In the genomic region with DNA sequence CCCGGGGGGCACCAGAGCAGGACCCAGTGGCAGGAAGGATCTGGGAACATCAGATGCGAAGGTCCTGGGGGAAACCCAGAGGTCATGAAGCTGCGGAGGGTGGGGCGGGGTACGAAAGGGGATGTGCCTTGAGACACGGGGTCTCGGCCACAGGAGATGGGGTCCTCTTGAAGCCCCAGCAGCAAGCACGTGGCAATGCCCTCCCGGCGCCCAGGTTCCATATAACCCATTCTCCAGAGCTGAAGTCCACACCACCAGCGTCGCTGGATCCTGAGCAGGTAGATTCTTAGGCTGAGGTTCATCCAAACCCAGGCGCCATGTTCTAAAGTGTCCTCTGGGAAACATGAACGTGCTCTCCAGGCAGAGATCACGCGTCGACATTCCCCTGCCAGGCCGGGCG, we compare ENCODE assay signal across 16 cellular contexts. TPM values are rescaled to one million over a fixed set of nuclear protein-coding genes. Genes with fewer than 3 reads are reported as not detected.
A peak's percentile ranks its signal among the peaks of the same experiment; 100 is the strongest.
DNase-seq lines count a peak whose midpoint lies in the region; ATAC-seq and TF ChIP-seq lines count a peak whose summit lies in the region.
"Had no signal": no experiment of that assay in that cellular context is flagged by ENCODE, and none has a peak within 500 bp of the region (broad histone marks: within the 10 kb centered on the region; RNA-seq: fewer than 3 reads in every experiment).

No MANE protein-coding gene starts in this region.

- peak overlapping the region; percentile 7 for H2BK12ac ChIP-seq in H9 (ENCODE audit: insufficient read length, low read depth, low read length)

- no peak overlapping the region for H4K8ac ChIP-seq in H9 (replicated peaks; ENCODE audit: insufficient read length, low read depth, low read length)

- no peaks in the 10 kb centered on the region for H3K36me3 Mint-ChIP-seq in H9 (ENCODE audit: insufficient read depth in 1 of 3, low read depth in 3 of 3)
- H3K36me3 Mint-ChIP-seq: brain had no signal

- no peak for DNase-seq in H9
- DNase-seq in body of pancreas: no peak
- DNase-seq in smooth muscle cell (lab: John Stamatoyannopoulos, UW; ENCODE audit: unreplicated experiment): no peak
- DNase-seq in esophagus squamous epithelium (lab: John Stamatoyannopoulos, UW): no peak
- no peak for DNase-seq in activated CD4-positive, alpha-beta T cell treated with anti-CD3 and anti-CD28 coated beads, Interleukin-2, amount 50 U/mL, for 1 hour
- no peak for DNase-seq in left lobe of liver (ENCODE audit: low spot score)
- DNase-seq: activated CD4-positive, alpha-beta T cell treated with anti-CD3 and anti-CD28 coated beads, Interleukin-2, amount 10 ng/mL, durations not matched to agents 24 days and 14 days; activated naive CD4-positive, alpha-beta T cell treated with anti-CD3 and anti-CD28 coated beads for 36 hours; GM23248; NCI-H1092 treated with DMSO at 0.1 percent for 48 hours; NCI-H774; PC-3 had no signal

- peaks cover 8% of the 10 kb centered on the region; the same call in 1 of the 2 replicates for H3K4me1 ChIP-seq in H9 (ENCODE audit: insufficient read depth, low read length)
- H3K4me1 ChIP-seq in body of pancreas: peaks cover 94% of the 10 kb centered on the region
- peaks cover 25% of the 10 kb centered on the region for H3K4me1 ChIP-seq in smooth muscle cell (ENCODE audit: low read depth)
- peaks cover 36 to 100% (median 66%) of the 10 kb centered on the region in 3 donors for H3K4me1 ChIP-seq in esophagus squamous epithelium

- WGBS in H9 (ENCODE audit: extremely low coverage, insufficient read length, low lambda C conversion rate): no CpG with 5 or more reads among the region's 19 CpGs
- WGBS in body of pancreas, 2 donors: 89 to 92% methylated on average over 17 to 18 of the region's 19 CpGs
- 95% methylated on average over 19 of the region's 19 CpGs for WGBS in smooth muscle cell (ENCODE audit: low lambda C conversion rate)
- 87 to 91% methylated on average over 16 to 18 of the region's 19 CpGs for WGBS in esophagus squamous epithelium, 2 donors

- no peak overlapping the region for H3K4me3 Mint-ChIP-seq in H9
- H3K4me3 Mint-ChIP-seq: activated CD4-positive, alpha-beta T cell treated with anti-CD3 and anti-CD28 coated beads, Interleukin-2, amount 10 ng/mL, durations not matched to agents 24 days and 14 days; activated naive CD4-positive, alpha-beta T cell treated with anti-CD3 and anti-CD28 coated beads for 36 hours; brain; neural crest cell had no signal

- H3K23me2 ChIP-seq in H9 (ENCODE audit: insufficient read length, low read depth, low read length, poor library complexity, severe bottlenecking): no peaks in the 10 kb centered on the region

- H3K14ac ChIP-seq in H9 (ENCODE audit: insufficient read depth, low read length): 0 out of 2 replicates have a peak overlapping the region, but pooled peaks have one; percentile 23

- H3K27ac ChIP-seq in H9 (ENCODE audit: insufficient read length, low read depth, low read length): no peak overlapping the region
- peak overlapping the region; percentile 45 to 78 (median 77) for H3K27ac ChIP-seq in body of pancreas
- H3K27ac ChIP-seq in smooth muscle cell (ENCODE audit: low read depth): peak overlapping the region; percentile 70
- H3K27ac ChIP-seq in esophagus squamous epithelium: peak overlapping the region in 2 of 4 donors; percentile 78 to 86
- H3K27ac ChIP-seq: GM23248, SK-N-MC had no signal

- H3K36me3 ChIP-seq in body of pancreas (replicated peaks in 1 of 2; ENCODE audit: insufficient read depth in 1 of 2, low read depth in 2 of 2): no peaks in the 10 kb centered on the region
- no peaks in the 10 kb centered on the region for H3K36me3 ChIP-seq in smooth muscle cell (ENCODE audit: low read depth)
- H3K36me3 ChIP-seq in esophagus squamous epithelium: peaks cover 0 to 37% (median 0%) of the 10 kb centered on the region in 3 donors

- H4K5ac ChIP-seq in H9 (ENCODE audit: insufficient read length, low read depth, low read length): no peak overlapping the region

- H3K4me3 ChIP-seq in body of pancreas (no peak overlapping the region), smooth muscle cell (no peak overlapping the region), esophagus squamous epithelium (no peak overlapping the region)
- H3K4me3 ChIP-seq: GM12878, GM23248, SK-N-MC had no signal

- H3K4ac ChIP-seq in H9 (ENCODE audit: low read depth, low read length): no peak overlapping the region

- H3K4me2 ChIP-seq in H9 (ENCODE audit: insufficient read depth, insufficient read length, low read length) (no peak overlapping the region), smooth muscle cell (no peak overlapping the region)

- H3T11ph ChIP-seq in H9 (ENCODE audit: low read length): no peak overlapping the region

- H4K91ac ChIP-seq in H9 (ENCODE audit: insufficient read length, low read depth, low read length): no peak overlapping the region

- no peak overlapping the region for H2BK15ac ChIP-seq in H9 (ENCODE audit: low read depth, low read length)

- H3K4me1 Mint-ChIP-seq in H9: peaks cover 27 to 54% of the 10 kb centered on the region in 2 experiments

- no peak overlapping the region for H3K56ac ChIP-seq in H9 (ENCODE audit: insufficient read length, low read depth, low read length)

- H3F3A ChIP-seq in smooth muscle cell (ENCODE audit: low read depth): no peaks in the 10 kb centered on the region

- no peak overlapping the region for H3K23ac ChIP-seq in H9 (ENCODE audit: insufficient read length, low read depth, low read length)

- ATAC-seq in body of pancreas (no peak), left lobe of liver (no peak)
- ATAC-seq: GM12878 had no signal

- no peak overlapping the region for H2AK5ac ChIP-seq in H9 (ENCODE audit: insufficient read length, low read length)

- TF ChIP-seq POLR2A in body of pancreas (IDR thresholded peaks at IDR 0.05) (no peak), esophagus squamous epithelium (IDR thresholded peaks at IDR 0.05) (no peak)

- intact Hi-C loops in body of pancreas (cut with DNase I) (no loop called here), esophagus squamous epithelium (cut with DNase I) (no loop called here)

- no peak overlapping the region for H2AFZ ChIP-seq in H9 (ENCODE audit: low read length)
- no peak overlapping the region for H2AFZ ChIP-seq in smooth muscle cell (ENCODE audit: low read depth)
- H2AFZ ChIP-seq: GM23248 had no signal

- no peaks in the 10 kb centered on the region for H3K27me3 Mint-ChIP-seq in H9 (ENCODE audit: low read depth)
- H3K27me3 Mint-ChIP-seq: activated CD4-positive, alpha-beta T cell treated with anti-CD3 and anti-CD28 coated beads, Interleukin-2, amount 10 ng/mL, durations not matched to agents 24 days and 14 days; brain had no signal

- H3K9me3 ChIP-seq in H9 (ENCODE audit: control insufficient read depth, low read depth, low read length) (no peaks in the 10 kb centered on the region), body of pancreas (no peaks in the 10 kb centered on the region), smooth muscle cell (replicated peaks; ENCODE audit: low read depth) (no peaks in the 10 kb centered on the region), esophagus squamous epithelium (no peaks in the 10 kb centered on the region)

- H3K9me3 Mint-ChIP-seq in H9: no peaks in the 10 kb centered on the region
- H3K9me3 Mint-ChIP-seq: activated CD4-positive, alpha-beta T cell treated with anti-CD3 and anti-CD28 coated beads, Interleukin-2, amount 10 ng/mL, durations not matched to agents 24 days and 14 days; activated naive CD4-positive, alpha-beta T cell treated with anti-CD3 and anti-CD28 coated beads for 36 hours; neural crest cell had no signal

- H3K27ac Mint-ChIP-seq in H9: peak overlapping the region in 2 of 3 experiments; percentile 38 to 92; a peak in 2 of 7 replicates
- H3K27ac Mint-ChIP-seq: activated CD4-positive, alpha-beta T cell treated with anti-CD3 and anti-CD28 coated beads, Interleukin-2, amount 10 ng/mL, durations not matched to agents 24 days and 14 days; activated naive CD4-positive, alpha-beta T cell treated with anti-CD3 and anti-CD28 coated beads for 36 hours had no signal

- no peak overlapping the region for H2BK120ac ChIP-seq in H9 (ENCODE audit: low read depth, low read length, poor library complexity, severe bottlenecking)

- peaks cover 3% of the 10 kb centered on the region for H3K79me1 ChIP-seq in H9 (ENCODE audit: insufficient read depth, low read depth, low read length, poor library complexity, severe bottlenecking)

- peak overlapping the region; percentile 10 for H3K18ac ChIP-seq in H9 (ENCODE audit: insufficient read length, low read depth, low read length)

- no peak overlapping the region for H3K9ac ChIP-seq in H9 (ENCODE audit: extremely low read depth, insufficient read length, low read length)
- H3K9ac ChIP-seq in smooth muscle cell (ENCODE audit: low read depth): peak overlapping the region; percentile 13
- H3K9ac ChIP-seq: GM23248 had no signal

- no peak overlapping the region for H2BK5ac ChIP-seq in H9 (ENCODE audit: insufficient read length, low read length)

- H4K20me1 ChIP-seq in H9 (ENCODE audit: control insufficient read depth, insufficient read depth, insufficient read length): no peaks in the 10 kb centered on the region
- peaks cover 98% of the 10 kb centered on the region for H4K20me1 ChIP-seq in smooth muscle cell (ENCODE audit: low read depth)

- TF ChIP-seq CTCF in H9 (conservative IDR thresholded peaks at IDR 0.05) (no peak), body of pancreas (IDR thresholded peaks at IDR 0.05) (no peak), smooth muscle cell (IDR thresholded peaks at IDR 0.05; ENCODE audit: borderline replicate concordance, insufficient read depth, poor library complexity, severe bottlenecking) (no peak), esophagus squamous epithelium (IDR thresholded peaks at IDR 0.05) (no peak)

- no peaks in the 10 kb centered on the region for H3K27me3 ChIP-seq in H9 (ENCODE audit: insufficient read depth, low read length)
- H3K27me3 ChIP-seq in body of pancreas: no peaks in the 10 kb centered on the region
- no peaks in the 10 kb centered on the region for H3K27me3 ChIP-seq in smooth muscle cell (ENCODE audit: low read depth)
- no peaks in the 10 kb centered on the region for H3K27me3 ChIP-seq in esophagus squamous epithelium

- no peak overlapping the region for H2BK20ac ChIP-seq in H9 (ENCODE audit: low read depth, low read length, poor library complexity, severe bottlenecking)

- H3K79me2 ChIP-seq in H9 (ENCODE audit: insufficient read depth, low read length) (no peaks in the 10 kb centered on the region; the same call in 1 of the 2 replicates), smooth muscle cell (ENCODE audit: low read depth) (peaks cover 83% of the 10 kb centered on the region)

RNA-seq across cellular contexts. Expression of a gene that starts 20.9 kb away (rescaled TPM):
- total RNA-seq in H9 (2021): 67.8 and 71.1 TPM in 2 replicates
- total RNA-seq in body of pancreas: 100 to 1,000 TPM in 1 of 2 donors, 10 to 100 TPM in 1; 61.0 to 269 TPM
- 59.2 and 62.1 TPM in 2 replicates for total RNA-seq in smooth muscle cell
- 70.9 and 107 TPM in 2 replicates for polyA plus RNA-seq in smooth muscle cell
- 100 to 1,000 TPM in 2 of 4 donors, 10 to 100 TPM in 2; 46.0 to 131 (median 103) TPM for total RNA-seq in esophagus squamous epithelium
- total RNA-seq in left lobe of liver: 67.8 TPM

RNA-seq across cellular contexts. Expression of a gene that starts 39.5 kb away (rescaled TPM):
- 74.1 and 79.7 TPM in 2 replicates for total RNA-seq in H9 (2021)
- total RNA-seq in body of pancreas: 1 to 10 TPM in 1 of 2 donors, not detected in 1; 7.6 TPM
- 2.1 and 5.3 TPM in 2 replicates for total RNA-seq in smooth muscle cell
- polyA plus RNA-seq in smooth muscle cell: 9.0 and 13.3 TPM in 2 replicates
- 10 to 100 TPM in 3 of 4 donors, 1 to 10 TPM in 1; 7.7 to 20.7 (median 11.2) TPM for total RNA-seq in esophagus squamous epithelium
- total RNA-seq in left lobe of liver: 0.50 TPM

RNA-seq across cellular contexts. Expression of a gene that starts 47.6 kb away (rescaled TPM):
- total RNA-seq in H9 (2021): 246 and 254 TPM in 2 replicates
- total RNA-seq in body of pancreas: 100 to 1,000 TPM in 1 of 2 donors, 10 to 100 TPM in 1; 95.9 to 104 TPM
- 72.5 and 143 TPM in 2 replicates for total RNA-seq in smooth muscle cell
- polyA plus RNA-seq in smooth muscle cell: 200 and 216 TPM in 2 replicates
- total RNA-seq in esophagus squamous epithelium: 100 to 1,000 TPM; 186 to 314 (median 250) TPM
- 68.9 TPM for total RNA-seq in left lobe of liver

RNA-seq across cellular contexts. Expression of a gene that starts 57.8 kb away (rescaled TPM):
- 31.5 and 32.8 TPM in 2 replicates for total RNA-seq in H9 (2021)
- total RNA-seq in body of pancreas: 10 to 100 TPM in 1 of 2 donors, 1 to 10 TPM in 1; 5.7 to 10.2 TPM
- total RNA-seq in smooth muscle cell: 5.8 and 6.6 TPM in 2 replicates
- 16.4 and 21.3 TPM in 2 replicates for polyA plus RNA-seq in smooth muscle cell
- 10 to 100 TPM in 1 of 4 donors, 1 to 10 TPM in 3; 4.4 to 13.2 (median 6.3) TPM for total RNA-seq in esophagus squamous epithelium
- 8.3 TPM for total RNA-seq in left lobe of liver

RNA-seq across cellular contexts. Expression of a gene that starts 57.9 kb away (rescaled TPM):
- total RNA-seq in H9 (2021): 22.3 and 26.5 TPM in 2 replicates
- 10 to 100 TPM; 16.6 to 27.7 TPM for total RNA-seq in body of pancreas
- 6.5 and 10.1 TPM in 2 replicates for total RNA-seq in smooth muscle cell
- polyA plus RNA-seq in smooth muscle cell: 16.2 and 17.3 TPM in 2 replicates
- total RNA-seq in esophagus squamous epithelium: 10 to 100 TPM in 2 of 4 donors, 1 to 10 TPM in 2; 7.1 to 16.8 (median 9.6) TPM
- total RNA-seq in left lobe of liver: 10.4 TPM
